ENCODE assay signal across 28 cellular contexts in genomic region chr18:26526128-26526965, GRCh38. TPM values are rescaled to one million over a fixed set of nuclear protein-coding genes. Genes with fewer than 3 reads are reported as not detected.
DNase-seq lines count a peak whose midpoint lies in the region; ATAC-seq, FAIRE-seq and TF ChIP-seq lines count a peak whose summit lies in the region.
"Had no signal": no experiment of that assay in that cellular context is flagged by ENCODE, and none has a peak within 500 bp of the region (broad histone marks: within the 10 kb centered on the region; RNA-seq: fewer than 3 reads in every experiment).

No MANE protein-coding gene starts in this region.

- H3K36me3 ChIP-seq in H7 (replicated peaks; ENCODE audit: control insufficient read depth, insufficient read depth, low read length): no peaks in the 10 kb centered on the region
- H3K36me3 ChIP-seq in neural progenitor cell: no peaks in the 10 kb centered on the region
- H3K36me3 ChIP-seq: ascending aorta, heart left ventricle, left lung, sigmoid colon, stomach, tibial nerve had no signal

- H3K9ac ChIP-seq in neural progenitor cell: no peak overlapping the region

- ATAC-seq in WTC11 (peak; percentile 79), HG03460 (IDR thresholded peaks at IDR 0.05; ENCODE audit: unreplicated experiment) (no peak), GM18520 (IDR thresholded peaks at IDR 0.05; ENCODE audit: unreplicated experiment) (no peak)
- ATAC-seq: activated naive CD4-positive, alpha-beta T cell treated with anti-CD3 and anti-CD28 coated beads, Interleukin-2, amount 50 U/mL, for 72 hours; heart left ventricle; left lung; natural killer cell treated with Interleukin-12 subunit alpha and Interleukin-12 subunit beta and Interleukin-15 and Interleukin-18, amount 100 ng/mL, for 72 hours had no signal

- H3K4me2 ChIP-seq in neural progenitor cell: peak overlapping the region; percentile 62

- no peaks in the 10 kb centered on the region for H3K9me3 ChIP-seq in neural progenitor cell (ENCODE audit: low read depth)
- H3K9me3 ChIP-seq: ascending aorta, heart left ventricle, left lung, sigmoid colon, stomach, tibial nerve had no signal

- TF ChIP-seq POLR2A in GM12892 (IDR thresholded peaks at IDR 0.05; ENCODE audit: low read depth, low read length): no peak

- H3K4me1 Mint-ChIP-seq in WTC11 (peaks cover 63% of the 10 kb centered on the region), neural progenitor cell (peaks cover 47% of the 10 kb centered on the region)
- H3K4me1 Mint-ChIP-seq: activated B cell treated with CpG ODN at 0.5 μM for 24 hours; CD4-positive, CD25-positive, alpha-beta regulatory T cell had no signal

- intact Hi-C loops in posterior vena cava (cut with DNase I): no loop called here

- H3K4me3 ChIP-seq in H7 (ENCODE audit: insufficient read depth, low read depth, low read length) (no peak overlapping the region), fibroblast of the aortic adventitia (ENCODE audit: low read depth, low read length) (no peak overlapping the region), neural progenitor cell (peak overlapping the region; percentile 7)
- H3K4me3 ChIP-seq: ascending aorta, heart left ventricle, left lung, sigmoid colon, stomach, tibial nerve had no signal

- FAIRE-seq in GM12892 (lab: Jason Lieb, UNC): no peak

- no peak for TF ChIP-seq CTCF in WTC11 (IDR thresholded peaks at IDR 0.05)
- no peak for TF ChIP-seq CTCF in fibroblast of the aortic adventitia (IDR thresholded peaks at IDR 0.05; ENCODE audit: insufficient read depth, low read length)
- no peak for TF ChIP-seq CTCF in neural progenitor cell (IDR thresholded peaks at IDR 0.05)

- POLR2A ChIA-PET in WTC11 (lab: Charles Lee): interaction anchor here (1.9 kb wide), 1 partner anchor 22 kb away, joined by 6 read pairs; the partner anchor contains the start of gene KCTD1

- DNase-seq in H7 (peak; percentile 52), WTC11 (ENCODE audit: low spot score) (peak; percentile 42), fibroblast of the aortic adventitia (ENCODE audit: low read depth) (peak; percentile 46), neural progenitor cell (ENCODE audit: low spot score) (peak; percentile 63), GM12892 (ENCODE audit: insufficient read length) (no peak), posterior vena cava (ENCODE audit: low spot score) (no peak)
- DNase-seq: activated B cell treated with CpG ODN at 0.5 μM for 24 hours; activated CD4-positive, alpha-beta T cell treated with anti-CD3 and anti-CD28 coated beads, Interleukin-2, amount 50 U/mL, for 4 hours; CD4-positive, CD25-positive, alpha-beta regulatory T cell; effector CD4-positive, alpha-beta T cell; foreskin fibroblast; heart left ventricle; left lung; NCI-H1092 treated with DMSO at 0.1 percent for 48 hours; NCI-H2029; NCI-H226; NCI-H82; posterior cingulate gyrus; sigmoid colon; stimulated activated CD8-positive, alpha-beta memory T cell treated with anti-CD3 and anti-CD28 coated beads, Interleukin-4, amount 100 ng/mL, for 48 hours; stomach; T-helper 9 cell had no signal

- H3K4me3 Mint-ChIP-seq in WTC11 (peak overlapping the region; percentile 53), neural progenitor cell (no peak overlapping the region)
- H3K4me3 Mint-ChIP-seq: activated B cell treated with CpG ODN at 0.5 μM for 24 hours; natural killer cell treated with Interleukin-12 subunit alpha and Interleukin-12 subunit beta and Interleukin-15 and Interleukin-18, amount 100 ng/mL, for 72 hours had no signal

- no peak overlapping the region for H2AFZ ChIP-seq in neural progenitor cell (replicated peaks)

- H3K9me3 Mint-ChIP-seq in WTC11 (no peaks in the 10 kb centered on the region), neural progenitor cell (no peaks in the 10 kb centered on the region)
- H3K9me3 Mint-ChIP-seq: activated B cell treated with CpG ODN at 0.5 μM for 24 hours; activated naive CD4-positive, alpha-beta T cell treated with anti-CD3 and anti-CD28 coated beads, Interleukin-2, amount 50 U/mL, for 72 hours; CD4-positive, CD25-positive, alpha-beta regulatory T cell; natural killer cell treated with Interleukin-12 subunit alpha and Interleukin-12 subunit beta and Interleukin-15 and Interleukin-18, amount 100 ng/mL, for 72 hours had no signal

- H3K36me3 Mint-ChIP-seq in WTC11: no peaks in the 10 kb centered on the region
- H3K36me3 Mint-ChIP-seq in neural progenitor cell: peaks cover 4% of the 10 kb centered on the region
- H3K36me3 Mint-ChIP-seq: activated naive CD4-positive, alpha-beta T cell treated with anti-CD3 and anti-CD28 coated beads, Interleukin-2, amount 50 U/mL, for 72 hours; CD4-positive, CD25-positive, alpha-beta regulatory T cell; natural killer cell treated with Interleukin-12 subunit alpha and Interleukin-12 subunit beta and Interleukin-15 and Interleukin-18, amount 100 ng/mL, for 72 hours had no signal

- H3K27ac Mint-ChIP-seq in WTC11: peak overlapping the region; percentile 91
- no peak overlapping the region for H3K27ac Mint-ChIP-seq in neural progenitor cell
- H3K27ac Mint-ChIP-seq: activated B cell treated with CpG ODN at 0.5 μM for 24 hours; activated naive CD4-positive, alpha-beta T cell treated with anti-CD3 and anti-CD28 coated beads, Interleukin-2, amount 50 U/mL, for 72 hours; natural killer cell treated with Interleukin-12 subunit alpha and Interleukin-12 subunit beta and Interleukin-15 and Interleukin-18, amount 100 ng/mL, for 72 hours had no signal

- H3F3A ChIP-seq in neural progenitor cell (ENCODE audit: low read depth): peaks cover 9% of the 10 kb centered on the region

- H3K27me3 ChIP-seq in H7 (ENCODE audit: control insufficient read depth, insufficient read depth, low read length) (no peaks in the 10 kb centered on the region), neural progenitor cell (peaks cover 4% of the 10 kb centered on the region)
- H3K27me3 ChIP-seq: ascending aorta, heart left ventricle, left lung, sigmoid colon, stomach, tibial nerve had no signal

- peaks cover 24% of the 10 kb centered on the region for H3K4me1 ChIP-seq in neural progenitor cell
- H3K4me1 ChIP-seq: ascending aorta, left lung, sigmoid colon, stomach had no signal

- peaks cover 25% of the 10 kb centered on the region for H4K20me1 ChIP-seq in neural progenitor cell (ENCODE audit: low read depth)

- no peaks in the 10 kb centered on the region for H3K79me2 ChIP-seq in neural progenitor cell (ENCODE audit: low read depth)

- CTCF ChIA-PET in WTC11 (lab: Charles Lee): interaction anchor here (0.7 to 3.9 kb wide), 7 partner anchors 10 to 528 kb away, joined by 3 to 28 read pairs (median 7); partner anchors contain the start of gene KCTD1

- no peak overlapping the region for H3K27ac ChIP-seq in neural progenitor cell
- H3K27ac ChIP-seq: ascending aorta, heart left ventricle, left lung, sigmoid colon, stomach had no signal

- H3K27me3 Mint-ChIP-seq in WTC11 (ENCODE audit: low read depth) (no peaks in the 10 kb centered on the region), neural progenitor cell (ENCODE audit: insufficient read depth, low read depth) (peaks cover 3% of the 10 kb centered on the region)
- H3K27me3 Mint-ChIP-seq: activated B cell treated with CpG ODN at 0.5 μM for 24 hours; CD4-positive, CD25-positive, alpha-beta regulatory T cell; natural killer cell treated with Interleukin-12 subunit alpha and Interleukin-12 subunit beta and Interleukin-15 and Interleukin-18, amount 100 ng/mL, for 72 hours had no signal

TF ChIP-seq in WTC11, 78 proteins besides CTCF, POLR2A, EP300 and RAD21 (continues in another document):
- TF ChIP-seq TP53 (CRISPR knock-in tag; IDR thresholded peaks at IDR 0.05) (no peak), ESRRA (CRISPR knock-in tag; IDR thresholded peaks at IDR 0.05; ENCODE audit: borderline replicate concordance) (no peak), ZBTB21 (CRISPR knock-in tag; IDR thresholded peaks at IDR 0.05; ENCODE audit: borderline replicate concordance) (no peak), ATF1 (CRISPR knock-in tag; IDR thresholded peaks at IDR 0.05) (no peak), SMAD3 (CRISPR knock-in tag; IDR thresholded peaks at IDR 0.05; ENCODE audit: borderline replicate concordance) (no peak), ZNF671 (CRISPR knock-in tag; IDR thresholded peaks at IDR 0.05) (no peak), ZNF263 (CRISPR knock-in tag; IDR thresholded peaks at IDR 0.05; ENCODE audit: low read depth) (no peak), RORB (CRISPR knock-in tag; IDR thresholded peaks at IDR 0.05) (no peak), NFE2L1 (CRISPR knock-in tag; IDR thresholded peaks at IDR 0.05) (no peak), ZNF317 (CRISPR knock-in tag; IDR thresholded peaks at IDR 0.05; ENCODE audit: borderline replicate concordance, low read depth) (no peak), FOXK1 (CRISPR knock-in tag; IDR thresholded peaks at IDR 0.05) (no peak)
- TF ChIP-seq, protein P1, sequence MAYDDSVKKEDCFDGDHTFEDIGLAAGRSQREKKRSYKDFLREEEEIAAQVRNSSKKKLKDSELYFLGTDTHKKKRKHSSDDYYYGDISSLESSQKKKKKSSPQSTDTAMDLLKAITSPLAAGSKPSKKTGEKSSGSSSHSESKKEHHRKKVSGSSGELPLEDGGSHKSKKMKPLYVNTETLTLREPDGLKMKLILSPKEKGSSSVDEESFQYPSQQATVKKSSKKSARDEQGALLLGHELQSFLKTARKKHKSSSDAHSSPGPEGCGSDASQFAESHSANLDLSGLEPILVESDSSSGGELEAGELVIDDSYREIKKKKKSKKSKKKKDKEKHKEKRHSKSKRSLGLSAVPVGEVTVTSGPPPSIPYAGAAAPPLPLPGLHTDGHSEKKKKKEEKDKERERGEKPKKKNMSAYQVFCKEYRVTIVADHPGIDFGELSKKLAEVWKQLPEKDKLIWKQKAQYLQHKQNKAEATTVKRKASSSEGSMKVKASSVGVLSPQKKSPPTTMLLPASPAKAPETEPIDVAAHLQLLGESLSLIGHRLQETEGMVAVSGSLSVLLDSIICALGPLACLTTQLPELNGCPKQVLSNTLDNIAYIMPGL (CRISPR knock-in tag; IDR thresholded peaks at IDR 0.05): no peak
- TF ChIP-seq, protein P2, sequence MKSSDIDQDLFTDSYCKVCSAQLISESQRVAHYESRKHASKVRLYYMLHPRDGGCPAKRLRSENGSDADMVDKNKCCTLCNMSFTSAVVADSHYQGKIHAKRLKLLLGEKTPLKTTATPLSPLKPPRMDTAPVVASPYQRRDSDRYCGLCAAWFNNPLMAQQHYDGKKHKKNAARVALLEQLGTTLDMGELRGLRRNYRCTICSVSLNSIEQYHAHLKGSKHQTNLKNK (CRISPR knock-in tag; IDR thresholded peaks at IDR 0.05): no peak

RNA-seq across cellular contexts. Expression of gene KCTD1, which starts 22.0 kb away (rescaled TPM):
- 23.8 and 31.0 TPM in 2 replicates for total RNA-seq in H7 (2014; rRNA removed; shearing (Covaris generic))
- total RNA-seq in WTC11 (2021): 16.9 to 23.3 TPM (median 18.7 TPM) in 3 replicates
- 9.9 and 21.8 TPM in 2 replicates for total RNA-seq in fibroblast of the aortic adventitia (ENCODE audit: low replicate concordance)
- 14.7 and 17.1 TPM in 2 replicates for total RNA-seq in neural progenitor cell (ENCODE audit: low replicate concordance)
- polyA plus RNA-seq in GM12892 (2012; ENCODE audit: missing spikeins): 3.4 TPM
- total RNA-seq in posterior vena cava: 1 to 10 TPM; 8.5 to 9.2 TPM

Comparison
In these comparisons a context has a peak if more than half of its experiments do, and no peak if none do; other contexts are left out.
1. DNase-seq: peak in H7 (single experiment), WTC11 (single experiment), fibroblast of the aortic adventitia (single experiment) and neural progenitor cell (single experiment); none in GM12892 (single experiment) and posterior vena cava (single experiment).